Comparison of ENCODE assay signal across 1 cellular context in the genomic region with DNA sequence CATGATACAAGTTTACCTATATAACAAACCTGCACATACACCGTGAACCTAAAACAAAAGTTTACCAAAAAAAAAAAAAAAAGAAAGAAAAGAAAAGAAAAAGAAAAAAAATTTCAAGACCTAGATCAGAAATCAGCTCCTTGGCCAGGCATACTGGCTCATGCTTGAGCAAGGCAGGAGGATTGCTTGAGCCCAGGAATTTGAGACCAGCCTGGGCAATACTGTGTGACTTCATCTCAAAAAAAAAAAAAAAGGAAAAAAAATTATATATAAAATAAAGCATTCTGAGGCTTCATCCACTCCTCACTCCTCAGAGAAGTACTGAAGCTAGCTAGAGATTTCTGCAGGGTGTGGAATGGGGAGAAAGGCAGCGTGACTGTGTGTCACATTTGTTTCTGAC.
TF ChIP-seq lines count a peak whose summit lies in the region.

No MANE protein-coding gene starts in this region.

TF ChIP-seq in A549, 52 proteins besides CTCF, POLR2A, EP300 and RAD21:
- TF ChIP-seq TFCP2L1 (CRISPR knock-in tag; IDR thresholded peaks at IDR 0.05) (no peak), BHLHE40 (IDR thresholded peaks at IDR 0.05; ENCODE audit: low read depth, low read length) (no peak), RARB (CRISPR knock-in tag; IDR thresholded peaks at IDR 0.05) (no peak), HOXB5 (CRISPR knock-in tag; IDR thresholded peaks at IDR 0.05) (no peak), NR3C1 (IDR thresholded peaks at IDR 0.05) (no peak), ZC3H11A (IDR thresholded peaks at IDR 0.05) (no peak), CEBPB (IDR thresholded peaks at IDR 0.05) (no peak), RFX5 (IDR thresholded peaks at IDR 0.05) (no peak), NPAS2 (CRISPR knock-in tag; IDR thresholded peaks at IDR 0.05; ENCODE audit: borderline replicate concordance) (no peak), HDAC2 (IDR thresholded peaks at IDR 0.05) (no peak), NFE2L2 (conservative IDR thresholded peaks at IDR 0.05; ENCODE audit: low read length) (no peak), HEYL (CRISPR knock-in tag; IDR thresholded peaks at IDR 0.05) (no peak), EHF (CRISPR knock-in tag; IDR thresholded peaks at IDR 0.05) (no peak), RCOR1 (IDR thresholded peaks at IDR 0.05; ENCODE audit: low read depth, low read length) (no peak), CHD4 (IDR thresholded peaks at IDR 0.05; ENCODE audit: borderline replicate concordance) (no peak), SREBF2 (IDR thresholded peaks at IDR 0.05) (no peak), PHF8 (IDR thresholded peaks at IDR 0.05; ENCODE audit: borderline replicate concordance, low read depth) (no peak)
- TF ChIP-seq, protein P1, sequence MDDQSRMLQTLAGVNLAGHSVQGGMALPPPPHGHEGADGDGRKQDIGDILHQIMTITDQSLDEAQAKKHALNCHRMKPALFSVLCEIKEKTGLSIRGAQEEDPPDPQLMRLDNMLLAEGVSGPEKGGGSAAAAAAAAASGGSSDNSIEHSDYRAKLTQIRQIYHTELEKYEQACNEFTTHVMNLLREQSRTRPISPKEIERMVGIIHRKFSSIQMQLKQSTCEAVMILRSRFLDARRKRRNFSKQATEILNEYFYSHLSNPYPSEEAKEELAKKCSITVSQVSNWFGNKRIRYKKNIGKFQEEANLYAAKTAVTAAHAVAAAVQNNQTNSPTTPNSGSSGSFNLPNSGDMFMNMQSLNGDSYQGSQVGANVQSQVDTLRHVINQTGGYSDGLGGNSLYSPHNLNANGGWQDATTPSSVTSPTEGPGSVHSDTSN (IDR thresholded peaks at IDR 0.05), result no peak
- TF ChIP-seq, protein P2, sequence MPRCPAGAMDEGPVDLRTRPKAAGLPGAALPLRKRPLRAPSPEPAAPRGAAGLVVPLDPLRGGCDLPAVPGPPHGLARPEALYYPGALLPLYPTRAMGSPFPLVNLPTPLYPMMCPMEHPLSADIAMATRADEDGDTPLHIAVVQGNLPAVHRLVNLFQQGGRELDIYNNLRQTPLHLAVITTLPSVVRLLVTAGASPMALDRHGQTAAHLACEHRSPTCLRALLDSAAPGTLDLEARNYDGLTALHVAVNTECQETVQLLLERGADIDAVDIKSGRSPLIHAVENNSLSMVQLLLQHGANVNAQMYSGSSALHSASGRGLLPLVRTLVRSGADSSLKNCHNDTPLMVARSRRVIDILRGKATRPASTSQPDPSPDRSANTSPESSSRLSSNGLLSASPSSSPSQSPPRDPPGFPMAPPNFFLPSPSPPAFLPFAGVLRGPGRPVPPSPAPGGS (IDR thresholded peaks at IDR 0.05), result no peak
- TF ChIP-seq, protein P3, sequence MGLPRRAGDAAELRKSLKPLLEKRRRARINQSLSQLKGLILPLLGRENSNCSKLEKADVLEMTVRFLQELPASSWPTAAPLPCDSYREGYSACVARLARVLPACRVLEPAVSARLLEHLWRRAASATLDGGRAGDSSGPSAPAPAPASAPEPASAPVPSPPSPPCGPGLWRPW (IDR thresholded peaks at IDR 0.05), result no peak
